In the genomic region with DNA sequence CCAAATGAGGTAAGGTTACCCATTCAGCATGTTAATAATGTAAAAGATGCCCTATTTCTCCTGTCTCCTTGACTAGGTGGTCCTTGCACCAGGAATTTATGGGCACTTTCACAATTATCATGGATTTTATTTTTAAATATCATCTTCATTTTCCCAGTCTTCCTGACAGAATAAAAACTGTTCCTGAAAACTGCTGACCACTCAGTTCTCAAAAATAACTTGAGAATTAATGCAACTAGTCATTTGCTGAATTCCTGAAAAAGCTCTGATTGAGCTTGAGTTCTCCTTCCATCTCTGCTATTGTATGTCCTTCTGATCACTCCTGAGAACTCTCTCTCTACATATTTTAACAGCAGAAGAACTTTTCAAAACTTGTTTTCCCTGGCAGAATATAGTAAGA, we compare ENCODE assay signal across 1 cellular context.
TF ChIP-seq lines count a peak whose summit lies in the region.

No MANE protein-coding gene starts in this region.

TF ChIP-seq in IMR-90, 13 proteins besides CTCF, POLR2A, EP300 and RAD21 (continued from another document):
- no peak for TF ChIP-seq MAZ (IDR thresholded peaks at IDR 0.05; ENCODE audit: borderline replicate concordance, low read depth, low read length)
